Comparison of ENCODE assay signal across 26 cellular contexts in the genomic region with DNA sequence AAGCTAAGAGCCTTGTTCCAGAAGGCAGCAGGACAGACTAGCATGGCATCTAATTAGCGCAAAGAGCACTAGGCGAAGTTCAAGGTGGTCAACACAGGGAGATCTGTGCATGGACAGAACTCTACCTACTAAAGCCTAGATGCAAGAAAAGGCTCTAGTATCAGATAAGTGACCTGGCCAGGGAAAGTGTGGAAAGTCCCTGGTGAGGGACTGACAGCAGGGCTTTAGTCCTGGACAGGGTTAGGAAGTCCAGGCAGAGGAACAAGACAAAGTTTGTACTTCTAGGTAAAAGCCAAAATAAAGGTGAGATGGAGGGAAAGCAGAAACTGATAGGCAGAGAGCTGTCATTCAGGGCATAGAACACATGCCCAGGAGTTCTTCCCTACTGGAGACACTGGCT. TPM values are rescaled to one million over a fixed set of nuclear protein-coding genes. Genes with fewer than 3 reads are reported as not detected.
A peak's percentile ranks its signal among the peaks of the same experiment; 100 is the strongest.
DNase-seq lines count a peak whose midpoint lies in the region; ATAC-seq and TF ChIP-seq lines count a peak whose summit lies in the region.
"Had no signal": no experiment of that assay in that cellular context is flagged by ENCODE, and none has a peak within 500 bp of the region (broad histone marks: within the 10 kb centered on the region; RNA-seq: fewer than 3 reads in every experiment).

No MANE protein-coding gene starts in this region.

- no peaks in the 10 kb centered on the region for H3K27me3 Mint-ChIP-seq in activated CD4-positive, alpha-beta T cell treated with anti-CD3 and anti-CD28 coated beads for 36 hours
- H3K27me3 Mint-ChIP-seq in CD14-positive monocyte (ENCODE audit: low read depth in 3 of 3) (no peaks in the 10 kb centered on the region), T-helper 17 cell (no peaks in the 10 kb centered on the region)
- H3K27me3 Mint-ChIP-seq: activated naive CD4-positive, alpha-beta T cell treated with anti-CD3 and anti-CD28 coated beads, Interleukin-2, amount 50 U/mL, for 24 hours had no signal

- TF ChIP-seq CTCF in CD14-positive monocyte (IDR thresholded peaks at IDR 0.05) (no peak), lower lobe of right lung (IDR thresholded peaks at IDR 0.05) (no peak), esophagus muscularis mucosa (IDR thresholded peaks at IDR 0.05) (no peak), upper lobe of right lung (IDR thresholded peaks at IDR 0.05) (no peak)

- H3K4me1 Mint-ChIP-seq in activated CD4-positive, alpha-beta T cell treated with anti-CD3 and anti-CD28 coated beads for 36 hours, result peaks cover 16% of the 10 kb centered on the region
- peaks cover 84% of the 10 kb centered on the region for H3K4me1 Mint-ChIP-seq in CD14-positive monocyte
- peaks cover 43% of the 10 kb centered on the region for H3K4me1 Mint-ChIP-seq in T-helper 17 cell

- peak overlapping the region; percentile 57 for H3K27ac ChIP-seq in lower lobe of right lung
- H3K27ac ChIP-seq in esophagus muscularis mucosa (replicated peaks in 1 of 4), result no peak overlapping the region
- no peak overlapping the region for H3K27ac ChIP-seq in upper lobe of right lung
- H3K27ac ChIP-seq: dorsolateral prefrontal cortex, sigmoid colon, VCaP had no signal

- no peaks in the 10 kb centered on the region for H3K9me3 ChIP-seq in T-helper 17 cell (ENCODE audit: control insufficient read depth, low read length, poor library complexity, severe bottlenecking)
- no peaks in the 10 kb centered on the region for H3K9me3 ChIP-seq in lower lobe of right lung
- no peaks in the 10 kb centered on the region for H3K9me3 ChIP-seq in esophagus muscularis mucosa
- no peaks in the 10 kb centered on the region for H3K9me3 ChIP-seq in upper lobe of right lung
- H3K9me3 ChIP-seq: sigmoid colon had no signal

- H3K4me3 ChIP-seq in lower lobe of right lung (no peak overlapping the region), esophagus muscularis mucosa (no peak overlapping the region), upper lobe of right lung (no peak overlapping the region)
- H3K4me3 ChIP-seq: dorsolateral prefrontal cortex, sigmoid colon had no signal

- no peak for ATAC-seq in activated CD4-positive, alpha-beta T cell treated with anti-CD3 and anti-CD28 coated beads for 36 hours
- ATAC-seq in T-helper 17 cell, result no peak
- no peak for ATAC-seq in lower lobe of right lung
- ATAC-seq in GM21619 (IDR thresholded peaks at IDR 0.05; ENCODE audit: unreplicated experiment), result no peak
- no peak for ATAC-seq in upper lobe of right lung
- ATAC-seq: activated T-cell treated with anti-CD3 and anti-CD28 coated beads, Interleukin-2, amount 50 U/mL, for 4 hours had no signal

- CTCF ChIA-PET in activated CD4-positive, alpha-beta T cell treated with anti-CD3 and anti-CD28 coated beads for 36 hours (lab: Charles Lee), result interaction anchor here (0.7 to 2.2 kb wide), 4 partner anchors 11 to 128 kb away, joined by 3 to 7 read pairs (median 4); a partner anchor contains a TSS

- WGBS in esophagus muscularis mucosa, result 96% methylated on average over 2 of the region's 2 CpGs

- no peak for TF ChIP-seq POLR2A in esophagus muscularis mucosa (IDR thresholded peaks at IDR 0.05; ENCODE audit: low read depth)

- TF ChIP-seq EP300 in esophagus muscularis mucosa (IDR thresholded peaks at IDR 0.05), result no peak

- H3K9me3 Mint-ChIP-seq in activated CD4-positive, alpha-beta T cell treated with anti-CD3 and anti-CD28 coated beads for 36 hours (ENCODE audit: low read depth), result no peaks in the 10 kb centered on the region
- no peaks in the 10 kb centered on the region for H3K9me3 Mint-ChIP-seq in CD14-positive monocyte
- H3K9me3 Mint-ChIP-seq: activated naive CD4-positive, alpha-beta T cell treated with anti-CD3 and anti-CD28 coated beads, Interleukin-2, amount 50 U/mL, for 24 hours; activated T-cell treated with anti-CD3 and anti-CD28 coated beads, Interleukin-2, amount 50 U/mL, for 4 hours had no signal

- intact Hi-C loops in activated CD4-positive, alpha-beta T cell treated with anti-CD3 and anti-CD28 coated beads for 36 hours (cut with DNase I, micrococcal nuclease), result no loop called here
- intact Hi-C loops in CD14-positive monocyte (cut with micrococcal nuclease) (no loop called here), lower lobe of right lung (cut with DNase I) (no loop called here), esophagus muscularis mucosa (cut with DNase I) (no loop called here), upper lobe of right lung (cut with DNase I) (no loop called here)

- H3K36me3 ChIP-seq in lower lobe of right lung, result peaks cover 19% of the 10 kb centered on the region
- H3K36me3 ChIP-seq in esophagus muscularis mucosa, result peaks cover 0 to 17% (median 6%) of the 10 kb centered on the region in 4 donors
- peaks cover 7% of the 10 kb centered on the region for H3K36me3 ChIP-seq in upper lobe of right lung

- peaks cover 6% of the 10 kb centered on the region for H3K36me3 Mint-ChIP-seq in activated CD4-positive, alpha-beta T cell treated with anti-CD3 and anti-CD28 coated beads for 36 hours (ENCODE audit: low read depth)
- H3K36me3 Mint-ChIP-seq in CD14-positive monocyte, result peaks cover 9 to 34% of the 10 kb centered on the region in 2 donors
- peaks cover 5% of the 10 kb centered on the region for H3K36me3 Mint-ChIP-seq in T-helper 17 cell (ENCODE audit: low read depth)

- peaks cover 28% of the 10 kb centered on the region for H3K4me1 ChIP-seq in lower lobe of right lung
- H3K4me1 ChIP-seq in esophagus muscularis mucosa, result peaks cover 7 to 15% (median 12%) of the 10 kb centered on the region in 4 donors
- H3K4me1 ChIP-seq in upper lobe of right lung, result peaks cover 14% of the 10 kb centered on the region
- H3K4me1 ChIP-seq: sigmoid colon had no signal

- no peak overlapping the region for H3K4me3 Mint-ChIP-seq in activated CD4-positive, alpha-beta T cell treated with anti-CD3 and anti-CD28 coated beads for 36 hours
- H3K4me3 Mint-ChIP-seq in CD14-positive monocyte (no peak overlapping the region), T-helper 17 cell (peak overlapping the region; percentile 9)
- H3K4me3 Mint-ChIP-seq: activated naive CD4-positive, alpha-beta T cell treated with anti-CD3 and anti-CD28 coated beads, Interleukin-2, amount 50 U/mL, for 24 hours; activated T-cell treated with anti-CD3 and anti-CD28 coated beads, Interleukin-2, amount 50 U/mL, for 4 hours had no signal

- H3K27me3 ChIP-seq in lower lobe of right lung (ENCODE audit: low read depth) (no peaks in the 10 kb centered on the region), esophagus muscularis mucosa (no peaks in the 10 kb centered on the region), upper lobe of right lung (no peaks in the 10 kb centered on the region)
- H3K27me3 ChIP-seq: dorsolateral prefrontal cortex, sigmoid colon had no signal

- H3K27ac Mint-ChIP-seq in activated CD4-positive, alpha-beta T cell treated with anti-CD3 and anti-CD28 coated beads for 36 hours, result peak overlapping the region; percentile 26
- peak overlapping the region; percentile 93 to 99 (median 97) for H3K27ac Mint-ChIP-seq in CD14-positive monocyte
- H3K27ac Mint-ChIP-seq in T-helper 17 cell, result peak overlapping the region; percentile 83
- H3K27ac Mint-ChIP-seq: activated naive CD4-positive, alpha-beta T cell treated with anti-CD3 and anti-CD28 coated beads, Interleukin-2, amount 50 U/mL, for 24 hours had no signal

- no peak for DNase-seq in activated CD4-positive, alpha-beta T cell treated with anti-CD3 and anti-CD28 coated beads for 36 hours
- no peak for DNase-seq in activated CD4-positive, alpha-beta T cell treated with anti-CD3 and anti-CD28 coated beads, Interleukin-2, amount 50 U/mL, for 1 hour
- DNase-seq in CD14-positive monocyte (ENCODE audit: low spot score) (no peak), T-helper 17 cell (no peak), lower lobe of right lung (no peak), esophagus muscularis mucosa (ENCODE audit: extremely low spot score) (no peak), upper lobe of right lung (no peak)
- DNase-seq: activated CD4-positive, alpha-beta T cell treated with anti-CD3 and anti-CD28 coated beads, Interleukin-2, amount 50 U/mL, for 4 hours; activated T-cell treated with anti-CD3 and anti-CD28 coated beads, Interleukin-2, amount 50 U/mL, for 4 hours; AML-193; aorta; COR-L47; DMS79; dorsolateral prefrontal cortex; GF-D8; GOT3; Karpas-422; kidney; NCI-H1436 treated with DMSO at 0.1 percent for 48 hours; NCI-H524 treated with DMSO at 0.1 percent for 48 hours; SHP77 treated with DMSO at 0.1 percent for 48 hours; sigmoid colon; stimulated activated CD8-positive, alpha-beta memory T cell treated with anti-CD3 and anti-CD28 coated beads, Interleukin-4, amount 100 ng/mL, for 48 hours had no signal

- POLR2A ChIA-PET in activated CD4-positive, alpha-beta T cell treated with anti-CD3 and anti-CD28 coated beads for 36 hours (lab: Charles Lee), result no interaction called here

RNA-seq across cellular contexts. Expression of a gene that starts 45.0 kb away (rescaled TPM):
- 100 to 1,000 TPM; 417 to 450 TPM for total RNA-seq in activated CD4-positive, alpha-beta T cell treated with anti-CD3 and anti-CD28 coated beads for 36 hours
- 100 to 1,000 TPM; 178 to 194 TPM for polyA plus RNA-seq in CD14-positive monocyte
- total RNA-seq in T-helper 17 cell (100 to 1,000 TPM; 334 to 345 TPM), lower lobe of right lung (308 TPM), esophagus muscularis mucosa (100 to 1,000 TPM; 156 to 220 (median 189) TPM), upper lobe of right lung (337 TPM)

Comparison
In these comparisons a context has a peak if more than half of its experiments do, and no peak if none do; other contexts are left out.
1. H3K27ac Mint-ChIP-seq: peak in every context shown above with its lines; median percentile 97 in CD14-positive monocyte; 83 in T-helper 17 cell; 26 in activated CD4-positive, alpha-beta T cell treated with anti-CD3 and anti-CD28 coated beads for 36 hours.